Comparison of ENCODE assay signal across 8 cellular contexts in genomic region chr11:62727833-62728721, GRCh38. TPM values are rescaled to one million over a fixed set of nuclear protein-coding genes. Genes with fewer than 3 reads are reported as not detected.
DNase-seq lines count a peak whose midpoint lies in the region; ATAC-seq and TF ChIP-seq lines count a peak whose summit lies in the region.

TSS of gene TTC9C (plus strand) at chr11:62728486. CDS start at chr11:62728849, 363 bp downstream.

- H3K4me3 Mint-ChIP-seq in CD14-positive monocyte = peak within 1 kb of the TSS; percentile 91 to 98
- peak within 1 kb of the TSS; percentile 99 for H3K4me3 Mint-ChIP-seq in activated CD4-positive, alpha-beta memory T cell treated with anti-CD3 and anti-CD28 coated beads for 36 hours

- H3K27ac Mint-ChIP-seq in CD14-positive monocyte = peak within 1 kb of the TSS; percentile 94 to 98 (median 98)
- peak within 1 kb of the TSS; percentile 93 for H3K27ac Mint-ChIP-seq in activated CD4-positive, alpha-beta memory T cell treated with anti-CD3 and anti-CD28 coated beads for 36 hours

- peaks cover 21 to 37% of the 10 kb centered on the region in 2 donors for H3K36me3 Mint-ChIP-seq in CD14-positive monocyte
- peaks cover 52% of the 10 kb centered on the region for H3K36me3 Mint-ChIP-seq in activated CD4-positive, alpha-beta memory T cell treated with anti-CD3 and anti-CD28 coated beads for 36 hours

- H3K36me3 ChIP-seq in duodenal mucosa (ENCODE audit: control insufficient read depth in 1 of 2, insufficient read depth in 2 of 2, low read length in 2 of 2) (peaks cover 3 to 14% of the 10 kb centered on the region in 2 donors), right lobe of liver (peaks cover 0 to 22% (median 4%) of the 10 kb centered on the region in 4 donors)

- H3K4me3 ChIP-seq in duodenal mucosa (ENCODE audit: low read depth in 1 of 2, low read length in 2 of 2) = peak within 1 kb of the TSS; percentile 98
- H3K4me3 ChIP-seq in right lobe of liver = peak within 1 kb of the TSS; percentile 83 to 93 (median 84)

- peak within 1 kb of the TSS; percentile 87 to 96 for H3K9ac ChIP-seq in duodenal mucosa (ENCODE audit: low read depth in 1 of 2, low read length in 2 of 2)

- DNase-seq in CD14-positive monocyte (ENCODE audit: low spot score) (peak; percentile 91), NCI-H82 treated with DMSO at 0.1 percent for 48 hours (lab: John Stamatoyannopoulos, UW; ENCODE audit: unreplicated experiment) (peak; percentile 89), right lobe of liver (peak; percentile 86 to 88 (median 88))
- peak; percentile 90 for DNase-seq in activated CD4-positive, alpha-beta memory T cell treated with anti-CD3 and anti-CD28 coated beads for 36 hours
- peak; percentile 78 to 84 for DNase-seq in stimulated activated CD4-positive, alpha-beta T cell treated with anti-CD3 and anti-CD28 coated beads, Interleukin-4, amount 100 ng/mL, for 4 hours

- peaks cover 21 to 30% of the 10 kb centered on the region in 2 donors for H3K4me1 ChIP-seq in duodenal mucosa (ENCODE audit: control insufficient read depth in 1 of 2, insufficient read depth in 2 of 2, low read length in 2 of 2)
- H3K4me1 ChIP-seq in right lobe of liver = peaks cover 0 to 31% (median 14%) of the 10 kb centered on the region in 4 donors

- H3K27me3 ChIP-seq in duodenal mucosa (ENCODE audit: control insufficient read depth in 1 of 2, insufficient read depth in 2 of 2, low read length in 2 of 2) = no peaks in the 10 kb centered on the region
- H3K27me3 ChIP-seq in right lobe of liver = no peaks in the 10 kb centered on the region

- H3K27ac ChIP-seq in duodenal mucosa (ENCODE audit: low read depth, low read length) (peak within 1 kb of the TSS; percentile 94), right lobe of liver (peak within 1 kb of the TSS; percentile 79 to 90 (median 88))

- peak; percentile 65 for TF ChIP-seq POLR2A in right lobe of liver (IDR thresholded peaks at IDR 0.05)

- CTCF ChIA-PET in activated CD4-positive, alpha-beta memory T cell treated with anti-CD3 and anti-CD28 coated beads for 36 hours (lab: Charles Lee) = interaction anchor here (0.7 to 5.7 kb wide), 15 partner anchors 10 to 136 kb away, joined by 3 to 28 read pairs (median 5); partner anchors contain the start of genes C11orf98, CSKMT, LBHD1 and MTA2

- no peaks in the 10 kb centered on the region for H3K9me3 ChIP-seq in duodenal mucosa (ENCODE audit: control insufficient read depth in 1 of 2, low read length in 2 of 2)
- H3K9me3 ChIP-seq in right lobe of liver = no peaks in the 10 kb centered on the region

- H3K27me3 Mint-ChIP-seq in CD14-positive monocyte (ENCODE audit: low read depth in 3 of 3) = no peaks in the 10 kb centered on the region
- H3K27me3 Mint-ChIP-seq in activated CD4-positive, alpha-beta memory T cell treated with anti-CD3 and anti-CD28 coated beads for 36 hours = no peaks in the 10 kb centered on the region

- POLR2A ChIA-PET in activated CD4-positive, alpha-beta memory T cell treated with anti-CD3 and anti-CD28 coated beads for 36 hours (lab: Charles Lee) = interaction anchor here (0.6 to 5.3 kb wide), 39 partner anchors 8 to 202 kb away, joined by 3 to 48 read pairs (median 5); partner anchors contain the start of genes B3GAT3, C11orf98, CSKMT and EEF1G

- intact Hi-C loops in CD14-positive monocyte (cut with micrococcal nuclease) (loop anchor here (1.0 to 5.0 kb wide), 2 partner anchors 19 to 44 kb away; partner anchors contain the start of gene TAF6L (in 2 of the 2)), right lobe of liver (cut with DNase I) (no loop called here)
- intact Hi-C loops in activated CD4-positive, alpha-beta memory T cell treated with anti-CD3 and anti-CD28 coated beads for 36 hours (cut with micrococcal nuclease) = loop anchor here (1.0 to 2.0 kb wide), 10 partner anchors 19 to 153 kb away; partner anchors contain the start of genes INTS5, NXF1, TAF6L and TMEM179B

- peaks cover 0 to 3% (median 0%) of the 10 kb centered on the region in 7 donors for H3K9me3 Mint-ChIP-seq in CD14-positive monocyte
- H3K9me3 Mint-ChIP-seq in activated CD4-positive, alpha-beta memory T cell treated with anti-CD3 and anti-CD28 coated beads for 36 hours = no peaks in the 10 kb centered on the region

- WGBS in right lobe of liver (ENCODE audit: insufficient coverage, low coverage, low lambda C conversion rate, missing lambda C conversion rate) = 1% methylated on average over 38 of the region's 40 CpGs

- TF ChIP-seq CTCF in CD14-positive monocyte (IDR thresholded peaks at IDR 0.05) = no peak
- TF ChIP-seq CTCF in right lobe of liver (IDR thresholded peaks at IDR 0.05) = no peak

- peak; percentile 51 for ATAC-seq in GM19438 (IDR thresholded peaks at IDR 0.05; ENCODE audit: low read depth, unreplicated experiment)
- ATAC-seq in HG03575 (IDR thresholded peaks at IDR 0.05; ENCODE audit: extremely low read depth, insufficient number of reproducible peaks, low FRiP score, unreplicated experiment) = peak; percentile 43
- peak; percentile 74 to 82 (median 77) for ATAC-seq in right lobe of liver

- H3K4me1 Mint-ChIP-seq in CD14-positive monocyte = peaks cover 47% of the 10 kb centered on the region
- peaks cover 42% of the 10 kb centered on the region for H3K4me1 Mint-ChIP-seq in activated CD4-positive, alpha-beta memory T cell treated with anti-CD3 and anti-CD28 coated beads for 36 hours (ENCODE audit: low read depth)

RNA-seq across cellular contexts. Expression of gene TTC9C, which starts in this region (rescaled TPM):
- polyA plus RNA-seq in CD14-positive monocyte = 10 to 100 TPM; 17.9 to 21.6 TPM
- 10 to 100 TPM; 37.6 to 43.0 TPM for total RNA-seq in activated CD4-positive, alpha-beta memory T cell treated with anti-CD3 and anti-CD28 coated beads for 36 hours
- 10 to 100 TPM in 3 of 6 experiments, 1 to 10 TPM in 3; 8.5 to 13.3 (median 10.6) TPM for total RNA-seq in right lobe of liver

Comparison
In these comparisons a context has a peak if more than half of its experiments do, and no peak if none do; other contexts are left out.
1. Peak in every context shown above with its lines: DNase-seq, ATAC-seq, H3K4me3 ChIP-seq and H3K27ac ChIP-seq.
2. intact Hi-C loops: an anchor here in CD14-positive monocyte (1.0 to 5.0 kb wide) and activated CD4-positive, alpha-beta memory T cell treated with anti-CD3 and anti-CD28 coated beads for 36 hours (1.0 to 2.0 kb wide); none called in right lobe of liver.